ENCODE assay signal across 9 cellular contexts in genomic region chr18:34222396-34223163, GRCh38. TPM values are rescaled to one million over a fixed set of nuclear protein-coding genes. Genes with fewer than 3 reads are reported as not detected.
A peak's percentile ranks its signal among the peaks of the same experiment; 100 is the strongest.
DNase-seq lines count a peak whose midpoint lies in the region; ATAC-seq and TF ChIP-seq lines count a peak whose summit lies in the region.
"Had no signal": no experiment of that assay in that cellular context is flagged by ENCODE, and none has a peak within 500 bp of the region (broad histone marks: within the 10 kb centered on the region; RNA-seq: fewer than 3 reads in every experiment).

No MANE protein-coding gene starts in this region.

- peak overlapping the region in 1 of 2 experiments; percentile 97; a peak in 2 of 4 replicates for H3K27ac ChIP-seq in SK-N-SH (ENCODE audit: low read depth in 2 of 2, low read length in 1 of 2)
- peak overlapping the region in 1 of 12 donors; percentile 62 for H3K27ac ChIP-seq in heart left ventricle
- no peak overlapping the region for H3K27ac ChIP-seq in trophoblast cell (ENCODE audit: low read depth, low read length)

- peak overlapping the region; percentile 62 for H3K4me3 ChIP-seq in GM06990 (replicated peaks; ENCODE audit: low read depth, low read length)
- peak overlapping the region; percentile 58 to 63 for H3K4me3 ChIP-seq in SK-N-SH (ENCODE audit: low read depth in 2 of 2, low read length in 1 of 2)
- H3K4me3 ChIP-seq in heart left ventricle = peak overlapping the region; percentile 24 to 59 (median 50)
- peak overlapping the region; percentile 61 for H3K4me3 ChIP-seq in trophoblast cell (ENCODE audit: low read depth, low read length)

- H3K18ac ChIP-seq in trophoblast cell (ENCODE audit: low read length) = peak overlapping the region; percentile 52

- no peaks in the 10 kb centered on the region for H3K9me2 ChIP-seq in SK-N-SH

- H3K4me1 ChIP-seq in SK-N-SH (ENCODE audit: control insufficient read depth in 1 of 2, insufficient read depth in 2 of 2, low read depth in 1 of 2, low read length in 1 of 2) (peaks cover 0 to 5% of the 10 kb centered on the region in 2 experiments; a peak in 2 of 4 replicates), heart left ventricle (peaks cover 0 to 35% (median 13%) of the 10 kb centered on the region in 12 donors), trophoblast cell (ENCODE audit: control insufficient read depth in 1 of 2, insufficient read depth in 2 of 2, low read length in 2 of 2) (peaks cover 12 to 15% of the 10 kb centered on the region in 2 experiments)

- no peak overlapping the region for H2AK5ac ChIP-seq in trophoblast cell (ENCODE audit: low read length)

- no peak for TF ChIP-seq RAD21 in SK-N-SH (IDR thresholded peaks at IDR 0.05; ENCODE audit: low read length)

- no peak overlapping the region for H2BK120ac ChIP-seq in trophoblast cell (ENCODE audit: insufficient read depth, low read length, poor library complexity)

- no peak for TF ChIP-seq POLR2A in heart left ventricle (IDR thresholded peaks at IDR 0.05)
- no peak for TF ChIP-seq POLR2A in GM18505 (IDR thresholded peaks at IDR 0.05; ENCODE audit: borderline replicate concordance, extremely low read depth, insufficient read depth, insufficient read length)

- no peak overlapping the region for H3K9ac ChIP-seq in SK-N-SH
- no peak overlapping the region for H3K9ac ChIP-seq in trophoblast cell (ENCODE audit: low read length)

- TF ChIP-seq EP300 in SK-N-SH (IDR thresholded peaks at IDR 0.05; ENCODE audit: borderline replicate concordance in 1 of 2, low read depth in 1 of 2, low read length in 1 of 2) = no peak

- no peak overlapping the region for H3K23ac ChIP-seq in trophoblast cell (ENCODE audit: low read length)

- POLR2A ChIA-PET in SK-N-SH (lab: Yijun Ruan, JAX) = interaction anchor here (0.9 to 1.5 kb wide), 3 partner anchors 64 to 100 kb away, joined by 4 to 16 read pairs (median 5); no protein-coding TSS in a partner anchor

- H3K36me3 ChIP-seq in GM06990 (ENCODE audit: control insufficient read depth, insufficient read depth, low read length) (no peaks in the 10 kb centered on the region), SK-N-SH (replicated peaks in 1 of 2; ENCODE audit: control insufficient read depth in 1 of 2, insufficient read depth in 2 of 2, low read length in 1 of 2) (no peaks in the 10 kb centered on the region), heart left ventricle (no peaks in the 10 kb centered on the region), trophoblast cell (ENCODE audit: control insufficient read depth in 1 of 2, insufficient read depth in 2 of 2, low read length in 2 of 2) (no peaks in the 10 kb centered on the region)

- no peak overlapping the region for H4K91ac ChIP-seq in trophoblast cell (ENCODE audit: low read depth, low read length)

- H4K12ac ChIP-seq in trophoblast cell (ENCODE audit: low read depth, low read length) = no peak overlapping the region

- ATAC-seq in HG03457 (IDR thresholded peaks at IDR 0.05; ENCODE audit: unreplicated experiment) = peak; percentile 61
- peak in 3 of 4 donors; percentile 49 to 64 (median 50) for ATAC-seq in heart left ventricle
- no peak for ATAC-seq in GM21367 (IDR thresholded peaks at IDR 0.05; ENCODE audit: unreplicated experiment)
- ATAC-seq in GM18505 (IDR thresholded peaks at IDR 0.05; ENCODE audit: unreplicated experiment) = no peak
- ATAC-seq: HCT116 had no signal

- H2BK12ac ChIP-seq in trophoblast cell (ENCODE audit: low read length) = peak overlapping the region; percentile 20

- peaks cover 2% of the 10 kb centered on the region for H3K79me1 ChIP-seq in trophoblast cell (ENCODE audit: low read length)

- WGBS in SK-N-SH (ENCODE audit: low lambda C conversion rate) = 2% methylated on average over 25 of the region's 66 CpGs
- 0 to 1% (median 1%) methylated on average over 47 to 66 of the region's 66 CpGs for WGBS in heart left ventricle, 4 donors
- WGBS in trophoblast cell (ENCODE audit: extremely low coverage, insufficient coverage, insufficient read length) = no CpG with 5 or more reads among the region's 66 CpGs

- peak overlapping the region; percentile 37 for H2BK5ac ChIP-seq in trophoblast cell (ENCODE audit: low read depth, low read length, poor library complexity)

- H4K8ac ChIP-seq in trophoblast cell (ENCODE audit: low read depth, low read length) = peak overlapping the region; percentile 51

- peak overlapping the region; percentile 57; the same call in 1 of the 2 replicates for H2AFZ ChIP-seq in SK-N-SH (ENCODE audit: low read depth)
- H2AFZ ChIP-seq in trophoblast cell (ENCODE audit: insufficient read depth, low read length, poor library complexity) = peak overlapping the region; percentile 24

- H3K27me3 ChIP-seq in GM06990 (replicated peaks; ENCODE audit: control insufficient read depth, insufficient read depth, low read length) (no peaks in the 10 kb centered on the region), SK-N-SH (ENCODE audit: insufficient read depth) (peaks cover 37% of the 10 kb centered on the region), heart left ventricle (peaks cover 12 to 75% (median 51%) of the 10 kb centered on the region in 9 donors), trophoblast cell (ENCODE audit: insufficient read depth, low read length) (peaks cover 19% of the 10 kb centered on the region)

- peak; percentile 79 for DNase-seq in GM06990 (ENCODE audit: extremely low read depth, insufficient read length)
- peak; percentile 64 for DNase-seq in SK-N-SH
- DNase-seq in heart left ventricle = peak in 4 of 5 donors; percentile 12 to 73 (median 40)
- DNase-seq in trophoblast cell = no peak
- no peak for DNase-seq in stimulated activated CD4-positive, alpha-beta T cell treated with anti-CD3 and anti-CD28 coated beads, Interleukin-4, amount 100 ng/mL, for 1 hour

- H3K9me3 ChIP-seq in SK-N-SH (no peaks in the 10 kb centered on the region), heart left ventricle (no peaks in the 10 kb centered on the region), trophoblast cell (ENCODE audit: insufficient read depth, low read depth, low read length) (peaks cover 2% of the 10 kb centered on the region)

- H3K79me2 ChIP-seq in SK-N-SH (ENCODE audit: insufficient read depth) = no peaks in the 10 kb centered on the region
- no peaks in the 10 kb centered on the region for H3K79me2 ChIP-seq in trophoblast cell (ENCODE audit: control insufficient read depth, insufficient read depth, low read length, poor library complexity)

- peak overlapping the region; percentile 18 for H3K14ac ChIP-seq in trophoblast cell (ENCODE audit: low read length)

- CTCF ChIA-PET in SK-N-SH (lab: Yijun Ruan, JAX) = interaction anchor here (0.6 to 5.7 kb wide), 9 partner anchors 23 to 585 kb away, joined by 3 to 49 read pairs (median 3); no protein-coding TSS in a partner anchor

- no peak overlapping the region for H3K4ac ChIP-seq in trophoblast cell (ENCODE audit: low read depth, low read length)

- H4K20me1 ChIP-seq in SK-N-SH (ENCODE audit: insufficient read depth) = no peaks in the 10 kb centered on the region

- H3K4me2 ChIP-seq in SK-N-SH = peak overlapping the region; percentile 92
- peak overlapping the region; percentile 99 for H3K4me2 ChIP-seq in trophoblast cell (ENCODE audit: low read length)

- no peaks in the 10 kb centered on the region for H3F3A ChIP-seq in SK-N-SH (replicated peaks; ENCODE audit: insufficient read depth)

- TF ChIP-seq CTCF in GM06990 (IDR thresholded peaks at IDR 0.05; ENCODE audit: insufficient read depth, low read length, poor library complexity, severe bottlenecking) (no peak), SK-N-SH (IDR thresholded peaks at IDR 0.05) (no peak), heart left ventricle (IDR thresholded peaks at IDR 0.05) (no peak)

- intact Hi-C loops in heart left ventricle (cut with DNase I) = no loop called here

TF ChIP-seq in SK-N-SH, 30 proteins besides CTCF, POLR2A, EP300 and RAD21 (continues in another document):
- TF ChIP-seq EZH2phosphoT487 (IDR thresholded peaks at IDR 0.05; ENCODE audit: borderline replicate concordance, low read depth) (no peak), YY1 (IDR thresholded peaks at IDR 0.05; ENCODE audit: low read depth) (no peak), MXI1 (IDR thresholded peaks at IDR 0.05; ENCODE audit: low read depth, low read length) (peak; percentile 57), FOSL2 (IDR thresholded peaks at IDR 0.05; ENCODE audit: borderline replicate concordance, low read depth) (no peak), SMC3 (IDR thresholded peaks at IDR 0.05; ENCODE audit: low read depth, low read length) (no peak), ELF1 (IDR thresholded peaks at IDR 0.05) (no peak), RXRA (IDR thresholded peaks at IDR 0.05; ENCODE audit: borderline replicate concordance, low read depth) (no peak), GATA2 (CRISPR knock-in tag; IDR thresholded peaks at IDR 0.05) (peak; percentile 92), TEAD4 (IDR thresholded peaks at IDR 0.05; ENCODE audit: borderline replicate concordance, insufficient read depth) (no peak), NFIC (IDR thresholded peaks at IDR 0.05; ENCODE audit: borderline replicate concordance) (0 out of 2 replicates have a peak, but pooled peaks have one; percentile 19), PBX3 (IDR thresholded peaks at IDR 0.05) (no peak), RCOR1 (IDR thresholded peaks at IDR 0.05; ENCODE audit: low read length) (no peak), CHD2 (IDR thresholded peaks at IDR 0.05; ENCODE audit: low read length, partially characterized antibody) (no peak), MEF2A (IDR thresholded peaks at IDR 0.05; ENCODE audit: borderline replicate concordance, low read depth) (no peak)

RNA-seq across cellular contexts. Expression of gene NOL4, which starts 2.1 kb away (rescaled TPM):
- polyA plus RNA-seq in SK-N-SH (2012; rRNA removed) = 0.07 and 0.49 TPM in 2 replicates
- 0.37 and 0.63 TPM in 2 replicates for polyA plus RNA-seq in SK-N-SH (2012; cell fraction: cytosol; rRNA removed)
- polyA plus RNA-seq in SK-N-SH (2012; cell fraction: nucleus; rRNA removed) = 0.23 TPM in 2 replicates
- 1 to 10 TPM in 1 of 9 donors, under 1 TPM in 3, not detected in 5; 0.07 to 1.0 (median 0.20) TPM for total RNA-seq in heart left ventricle
- under 1 TPM in 1 of 2 donors, not detected in 1; 0.06 TPM for polyA plus RNA-seq in heart left ventricle
- polyA plus RNA-seq in trophoblast cell (2013) = 0.65 and 0.92 TPM in 2 replicates

Comparison
In these comparisons a context has a peak if more than half of its experiments do, and no peak if none do; other contexts are left out.
1. DNase-seq: peak in GM06990 (single experiment), SK-N-SH (single experiment) and heart left ventricle (4 of 5); none in trophoblast cell (0 of 2) and stimulated activated CD4-positive, alpha-beta T cell treated with anti-CD3 and anti-CD28 coated beads, Interleukin-4, amount 100 ng/mL, for 1 hour (single experiment).
2. ATAC-seq: peak in HG03457 (single experiment) and heart left ventricle (3 of 4); none in GM21367 (single experiment) and GM18505 (single experiment).
3. Peak in every context shown above with its lines, with median percentiles within 50 percentile points of each other: H3K4me3 ChIP-seq.